1 cellular context compared by ENCODE assay signal in the genomic region with DNA sequence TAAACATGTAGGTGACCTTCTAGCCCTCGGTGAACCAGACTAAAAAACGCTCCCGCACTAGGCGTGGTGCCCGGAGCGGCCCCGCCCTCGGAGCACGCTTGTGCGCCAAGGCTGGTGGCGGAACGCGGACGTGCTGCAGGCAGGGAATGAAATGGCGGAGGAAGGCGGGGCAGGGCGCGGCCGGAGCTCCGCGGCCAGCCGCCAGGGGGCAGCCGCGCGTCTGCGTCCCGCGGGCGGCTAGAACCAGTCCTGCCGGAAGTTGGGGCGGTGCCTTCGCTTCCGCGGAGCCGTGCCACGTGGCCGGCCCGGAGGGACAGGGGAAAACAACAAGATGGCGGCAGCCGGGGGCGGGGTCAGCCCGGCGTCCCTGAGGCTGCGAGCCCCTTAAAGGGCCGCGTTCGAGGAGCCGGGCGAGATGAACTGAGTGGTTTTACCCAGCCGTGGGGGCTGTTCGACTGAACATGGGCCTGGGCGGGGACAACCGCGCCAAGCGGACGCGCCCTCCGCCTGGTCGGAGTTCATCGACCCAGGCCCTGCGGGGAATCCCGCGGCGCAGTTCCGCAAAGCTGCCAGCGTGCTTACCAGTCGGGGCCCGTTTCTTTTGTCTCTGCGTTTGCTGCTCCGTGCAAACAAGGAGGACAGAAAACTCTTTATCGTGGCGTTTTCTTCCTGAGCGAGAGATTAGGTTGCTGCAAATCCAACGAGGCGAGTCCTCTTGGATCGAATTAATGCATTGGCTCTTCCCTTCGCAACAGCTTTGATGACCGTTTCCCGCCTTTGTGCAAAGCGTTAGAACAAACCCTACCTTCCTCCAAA.
TF ChIP-seq lines count a peak whose summit lies in the region.

No MANE protein-coding gene starts in this region.

TF ChIP-seq in GM12878, 131 proteins besides CTCF, POLR2A, EP300 and RAD21 (continued from another document and continues in another):
- peak; percentile 63 for TF ChIP-seq EED (IDR thresholded peaks at IDR 0.05; ENCODE audit: low read depth)
- TF ChIP-seq ZNF207 (IDR thresholded peaks at IDR 0.05; ENCODE audit: borderline replicate concordance): peak; percentile 94
- TF ChIP-seq PML (IDR thresholded peaks at IDR 0.05; ENCODE audit: low read length): peak; percentile 75; the same call in 1 of the 2 replicates
- peak; percentile 1; the same call in 1 of the 2 replicates for TF ChIP-seq BCL11A (IDR thresholded peaks at IDR 0.05; ENCODE audit: low read depth, low read length)
- TF ChIP-seq HDAC6 (IDR thresholded peaks at IDR 0.05; ENCODE audit: unreplicated experiment): no peak
- no peak for TF ChIP-seq ZBTB4 (CRISPR knock-in tag; IDR thresholded peaks at IDR 0.05)
- TF ChIP-seq NFIC (IDR thresholded peaks at IDR 0.05; ENCODE audit: low read depth, low read length): no peak; the same call in 1 of the 2 replicates
- TF ChIP-seq POLR2AphosphoS2 (IDR thresholded peaks at IDR 0.05; ENCODE audit: low read depth, low read length): peak; percentile 68; the same call in 1 of the 2 replicates
- TF ChIP-seq, protein P1, sequence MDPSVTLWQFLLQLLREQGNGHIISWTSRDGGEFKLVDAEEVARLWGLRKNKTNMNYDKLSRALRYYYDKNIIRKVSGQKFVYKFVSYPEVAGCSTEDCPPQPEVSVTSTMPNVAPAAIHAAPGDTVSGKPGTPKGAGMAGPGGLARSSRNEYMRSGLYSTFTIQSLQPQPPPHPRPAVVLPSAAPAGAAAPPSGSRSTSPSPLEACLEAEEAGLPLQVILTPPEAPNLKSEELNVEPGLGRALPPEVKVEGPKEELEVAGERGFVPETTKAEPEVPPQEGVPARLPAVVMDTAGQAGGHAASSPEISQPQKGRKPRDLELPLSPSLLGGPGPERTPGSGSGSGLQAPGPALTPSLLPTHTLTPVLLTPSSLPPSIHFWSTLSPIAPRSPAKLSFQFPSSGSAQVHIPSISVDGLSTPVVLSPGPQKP (IDR thresholded peaks at IDR 0.05; ENCODE audit: low read depth, low read length): peak; percentile 98
- peak; percentile 89 for TF ChIP-seq RELA (IDR thresholded peaks at IDR 0.05; ENCODE audit: borderline replicate concordance, partially characterized antibody)
- TF ChIP-seq NFXL1 (IDR thresholded peaks at IDR 0.05; ENCODE audit: borderline replicate concordance): no peak
- peak; percentile 70; the same call in 1 of the 2 replicates for TF ChIP-seq SMAD5 (IDR thresholded peaks at IDR 0.05; ENCODE audit: low read depth)
- TF ChIP-seq, protein P2, sequence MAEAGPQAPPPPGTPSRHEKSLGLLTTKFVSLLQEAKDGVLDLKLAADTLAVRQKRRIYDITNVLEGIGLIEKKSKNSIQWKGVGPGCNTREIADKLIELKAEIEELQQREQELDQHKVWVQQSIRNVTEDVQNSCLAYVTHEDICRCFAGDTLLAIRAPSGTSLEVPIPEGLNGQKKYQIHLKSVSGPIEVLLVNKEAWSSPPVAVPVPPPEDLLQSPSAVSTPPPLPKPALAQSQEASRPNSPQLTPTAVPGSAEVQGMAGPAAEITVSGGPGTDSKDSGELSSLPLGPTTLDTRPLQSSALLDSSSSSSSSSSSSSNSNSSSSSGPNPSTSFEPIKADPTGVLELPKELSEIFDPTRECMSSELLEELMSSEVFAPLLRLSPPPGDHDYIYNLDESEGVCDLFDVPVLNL (IDR thresholded peaks at IDR 0.05; ENCODE audit: low read depth, low read length): peak; percentile 27
- TF ChIP-seq RBBP5 (conservative IDR thresholded peaks at IDR 0.05): no peak
- TF ChIP-seq CEBPZ (IDR thresholded peaks at IDR 0.05; ENCODE audit: low read depth, low read length): 0 out of 2 replicates have a peak, but pooled peaks have one; percentile 8
- TF ChIP-seq NBN (IDR thresholded peaks at IDR 0.05): peak; percentile 86
- TF ChIP-seq HDGF (IDR thresholded peaks at IDR 0.05): 0 out of 2 replicates have a peak, but pooled peaks have one; percentile 22
- peak; percentile 24; the same call in 1 of the 2 replicates for TF ChIP-seq PAX5 (IDR thresholded peaks at IDR 0.05; ENCODE audit: borderline replicate concordance, low read depth, low read length)
- TF ChIP-seq, protein P3, sequence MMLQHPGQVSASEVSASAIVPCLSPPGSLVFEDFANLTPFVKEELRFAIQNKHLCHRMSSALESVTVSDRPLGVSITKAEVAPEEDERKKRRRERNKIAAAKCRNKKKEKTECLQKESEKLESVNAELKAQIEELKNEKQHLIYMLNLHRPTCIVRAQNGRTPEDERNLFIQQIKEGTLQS (IDR thresholded peaks at IDR 0.05; ENCODE audit: borderline replicate concordance, extremely low read depth, low read depth, low read length): peak; percentile 70; the same call in 1 of the 2 replicates
- peak; percentile 72 for TF ChIP-seq SIN3A (IDR thresholded peaks at IDR 0.05; ENCODE audit: low read depth, low read length)
- TF ChIP-seq RAD51 (IDR thresholded peaks at IDR 0.05): peak; percentile 81
- TF ChIP-seq ZZZ3 (IDR thresholded peaks at IDR 0.05; ENCODE audit: control insufficient read depth, insufficient read length, low read depth): no peak
- TF ChIP-seq ETV6 (conservative IDR thresholded peaks at IDR 0.05 in 1 of 2, IDR thresholded peaks at IDR 0.05 in 1 of 2; ENCODE audit: borderline replicate concordance in 1 of 2, low read depth in 1 of 2): peak in 1 of 2 experiments; percentile 66; a peak in 2 of 4 replicates
- TF ChIP-seq GABPA (IDR thresholded peaks at IDR 0.05; ENCODE audit: low read depth): no peak
- peak; percentile 88 for TF ChIP-seq DPF2 (IDR thresholded peaks at IDR 0.05)
- TF ChIP-seq PKNOX1 (IDR thresholded peaks at IDR 0.05): peak; percentile 77
- peak; percentile 69; the same call in 1 of the 2 replicates for TF ChIP-seq CBFB (IDR thresholded peaks at IDR 0.05; ENCODE audit: low read depth)
- peak; percentile 57 for TF ChIP-seq HCFC1 (IDR thresholded peaks at IDR 0.05; ENCODE audit: low read length)
- TF ChIP-seq MYC (IDR thresholded peaks at IDR 0.05; ENCODE audit: insufficient read depth, insufficient read length, insufficient replicate concordance, low read length, severe bottlenecking): peak; percentile 97
- TF ChIP-seq CEBPB (IDR thresholded peaks at IDR 0.05; ENCODE audit: borderline replicate concordance in 1 of 2, low read depth in 2 of 2, low read length in 2 of 2): no peak
- peak; percentile 61 for TF ChIP-seq NR2C1 (IDR thresholded peaks at IDR 0.05)
- no peak for TF ChIP-seq SUPT20H (IDR thresholded peaks at IDR 0.05; ENCODE audit: borderline replicate concordance, control insufficient read depth, low read depth, low read length)
- TF ChIP-seq ATF7 (IDR thresholded peaks at IDR 0.05; ENCODE audit: low read depth): no peak
- peak; percentile 71 for TF ChIP-seq TCF12 (IDR thresholded peaks at IDR 0.05; ENCODE audit: low read depth, low read length)
- TF ChIP-seq, protein P4, sequence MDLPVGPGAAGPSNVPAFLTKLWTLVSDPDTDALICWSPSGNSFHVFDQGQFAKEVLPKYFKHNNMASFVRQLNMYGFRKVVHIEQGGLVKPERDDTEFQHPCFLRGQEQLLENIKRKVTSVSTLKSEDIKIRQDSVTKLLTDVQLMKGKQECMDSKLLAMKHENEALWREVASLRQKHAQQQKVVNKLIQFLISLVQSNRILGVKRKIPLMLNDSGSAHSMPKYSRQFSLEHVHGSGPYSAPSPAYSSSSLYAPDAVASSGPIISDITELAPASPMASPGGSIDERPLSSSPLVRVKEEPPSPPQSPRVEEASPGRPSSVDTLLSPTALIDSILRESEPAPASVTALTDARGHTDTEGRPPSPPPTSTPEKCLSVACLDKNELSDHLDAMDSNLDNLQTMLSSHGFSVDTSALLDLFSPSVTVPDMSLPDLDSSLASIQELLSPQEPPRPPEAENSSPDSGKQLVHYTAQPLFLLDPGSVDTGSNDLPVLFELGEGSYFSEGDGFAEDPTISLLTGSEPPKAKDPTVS (IDR thresholded peaks at IDR 0.05; ENCODE audit: low read depth, low read length): no peak
- TF ChIP-seq EGR1 (IDR thresholded peaks at IDR 0.05; ENCODE audit: borderline replicate concordance in 1 of 2, low read depth in 2 of 2, low read length in 2 of 2): peak in 1 of 2 experiments; percentile 79; a peak in 2 of 3 replicates
- TF ChIP-seq STAT1 (conservative IDR thresholded peaks at IDR 0.05): peak; percentile 95
- TF ChIP-seq KDM1A (IDR thresholded peaks at IDR 0.05; ENCODE audit: borderline replicate concordance): no peak
- TF ChIP-seq FOXM1 (IDR thresholded peaks at IDR 0.05; ENCODE audit: low read depth, low read length): peak; percentile 62; the same call in 1 of the 2 replicates
- TF ChIP-seq, protein P5, sequence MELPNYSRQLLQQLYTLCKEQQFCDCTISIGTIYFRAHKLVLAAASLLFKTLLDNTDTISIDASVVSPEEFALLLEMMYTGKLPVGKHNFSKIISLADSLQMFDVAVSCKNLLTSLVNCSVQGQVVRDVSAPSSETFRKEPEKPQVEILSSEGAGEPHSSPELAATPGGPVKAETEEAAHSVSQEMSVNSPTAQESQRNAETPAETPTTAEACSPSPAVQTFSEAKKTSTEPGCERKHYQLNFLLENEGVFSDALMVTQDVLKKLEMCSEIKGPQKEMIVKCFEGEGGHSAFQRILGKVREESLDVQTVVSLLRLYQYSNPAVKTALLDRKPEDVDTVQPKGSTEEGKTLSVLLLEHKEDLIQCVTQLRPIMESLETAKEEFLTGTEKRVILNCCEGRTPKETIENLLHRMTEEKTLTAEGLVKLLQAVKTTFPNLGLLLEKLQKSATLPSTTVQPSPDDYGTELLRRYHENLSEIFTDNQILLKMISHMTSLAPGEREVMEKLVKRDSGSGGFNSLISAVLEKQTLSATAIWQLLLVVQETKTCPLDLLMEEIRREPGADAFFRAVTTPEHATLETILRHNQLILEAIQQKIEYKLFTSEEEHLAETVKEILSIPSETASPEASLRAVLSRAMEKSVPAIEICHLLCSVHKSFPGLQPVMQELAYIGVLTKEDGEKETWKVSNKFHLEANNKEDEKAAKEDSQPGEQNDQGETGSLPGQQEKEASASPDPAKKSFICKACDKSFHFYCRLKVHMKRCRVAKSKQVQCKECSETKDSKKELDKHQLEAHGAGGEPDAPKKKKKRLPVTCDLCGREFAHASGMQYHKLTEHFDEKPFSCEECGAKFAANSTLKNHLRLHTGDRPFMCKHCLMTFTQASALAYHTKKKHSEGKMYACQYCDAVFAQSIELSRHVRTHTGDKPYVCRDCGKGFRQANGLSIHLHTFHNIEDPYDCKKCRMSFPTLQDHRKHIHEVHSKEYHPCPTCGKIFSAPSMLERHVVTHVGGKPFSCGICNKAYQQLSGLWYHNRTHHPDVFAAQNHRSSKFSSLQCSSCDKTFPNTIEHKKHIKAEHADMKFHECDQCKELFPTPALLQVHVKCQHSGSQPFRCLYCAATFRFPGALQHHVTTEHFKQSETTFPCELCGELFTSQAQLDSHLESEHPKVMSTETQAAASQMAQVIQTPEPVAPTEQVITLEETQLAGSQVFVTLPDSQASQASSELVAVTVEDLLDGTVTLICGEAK (IDR thresholded peaks at IDR 0.05; ENCODE audit: borderline replicate concordance): no peak; the same call in 1 of the 2 replicates
- TF ChIP-seq BHLHE40 (IDR thresholded peaks at IDR 0.05; ENCODE audit: borderline replicate concordance in 1 of 2, low read depth in 2 of 2, low read length in 1 of 2): peak; percentile 66 to 88; a peak in 3 of 4 replicates
- no peak; the same call in 1 of the 2 replicates for TF ChIP-seq PAX8 (IDR thresholded peaks at IDR 0.05)
- no peak for TF ChIP-seq ZNF274 (IDR thresholded peaks at IDR 0.05; ENCODE audit: insufficient read depth, insufficient read length)
